Comparison of ENCODE assay signal across 12 cellular contexts in genomic region chr6:11222385-11223277, GRCh38. TPM values are rescaled to one million over a fixed set of nuclear protein-coding genes. Genes with fewer than 3 reads are reported as not detected.
DNase-seq lines count a peak whose midpoint lies in the region; ATAC-seq, FAIRE-seq and TF ChIP-seq lines count a peak whose summit lies in the region.
"Had no signal": no experiment of that assay in that cellular context is flagged by ENCODE, and none has a peak within 500 bp of the region (broad histone marks: within the 10 kb centered on the region; RNA-seq: fewer than 3 reads in every experiment).

No MANE protein-coding gene starts in this region.

- H3K4me3 ChIP-seq in A549: peak overlapping the region; percentile 16; the same call in 1 of the 3 replicates
- H3K4me3 ChIP-seq in ascending aorta: peak overlapping the region; percentile 27 to 30
- H3K4me3 ChIP-seq in mucosa of rectum (ENCODE audit: low read length in 2 of 2): no peak overlapping the region
- H3K4me3 ChIP-seq: adrenal gland had no signal

- H3K36me3 ChIP-seq in ascending aorta (peaks cover 10 to 46% of the 10 kb centered on the region in 2 donors), mucosa of rectum (ENCODE audit: control insufficient read depth in 2 of 2, insufficient read depth in 2 of 2, low read length in 2 of 2) (peaks cover 0 to 5% of the 10 kb centered on the region in 2 donors)
- H3K36me3 ChIP-seq: adrenal gland had no signal

- H3K9ac ChIP-seq in mucosa of rectum (ENCODE audit: low read depth in 1 of 2, low read length in 2 of 2): peak overlapping the region; percentile 21 to 35

- peak overlapping the region; percentile 93 to 94 for H3K27ac ChIP-seq in A549
- H3K27ac ChIP-seq in ascending aorta: peak overlapping the region; percentile 44 to 91
- peak overlapping the region; percentile 32 to 57 for H3K27ac ChIP-seq in mucosa of rectum (ENCODE audit: low read depth in 2 of 2, low read length in 2 of 2)

- TF ChIP-seq POLR2A in A549 (IDR thresholded peaks at IDR 0.05; ENCODE audit: low read length): no peak

- CTCF ChIA-PET in A549 (lab: Yijun Ruan, JAX): interaction anchor here (3.9 kb wide), 1 partner anchor 274 kb away, joined by 16 read pairs; no protein-coding TSS in a partner anchor

- H3K4me1 ChIP-seq in A549 (peaks cover 100% of the 10 kb centered on the region), ascending aorta (peaks cover 38 to 74% of the 10 kb centered on the region in 2 donors), mucosa of rectum (ENCODE audit: control insufficient read depth in 2 of 2, insufficient read depth in 2 of 2, low read length in 2 of 2) (peaks cover 43 to 49% of the 10 kb centered on the region in 2 donors)

- intact Hi-C loops in ascending aorta (cut with DNase I): no loop called here

- H3K27me3 ChIP-seq in ascending aorta (no peaks in the 10 kb centered on the region), mucosa of rectum (ENCODE audit: control insufficient read depth in 2 of 2, insufficient read depth in 2 of 2, low read length in 2 of 2) (no peaks in the 10 kb centered on the region)
- H3K27me3 ChIP-seq: adrenal gland had no signal

- DNase-seq in A549 (ENCODE audit: low read depth in 1 of 2, low spot score in 1 of 2): peak in 1 of 2 experiments; percentile 9
- DNase-seq in ascending aorta (ENCODE audit: low spot score in 2 of 2): no peak
- DNase-seq in stimulated activated CD4-positive, alpha-beta T cell treated with anti-CD3 and anti-CD28 coated beads, Interleukin-4, amount 100 ng/mL, for 4 hours: no peak
- DNase-seq in NCI-H2227 (lab: John Stamatoyannopoulos, UW; ENCODE audit: unreplicated experiment): no peak
- DNase-seq in NCI-H2029 (lab: John Stamatoyannopoulos, UW): no peak
- DNase-seq: adrenal gland, NCI-H2029 treated with DMSO at 0.1 percent for 48 hours, nucleus accumbens had no signal

- no peak for TF ChIP-seq CTCF in A549 (IDR thresholded peaks at IDR 0.05)
- TF ChIP-seq CTCF in ascending aorta (IDR thresholded peaks at IDR 0.05): no peak

- no peak for ATAC-seq in A549
- ATAC-seq in HG02870 (IDR thresholded peaks at IDR 0.05; ENCODE audit: unreplicated experiment): peak; percentile 37
- ATAC-seq in GM18870 (IDR thresholded peaks at IDR 0.05; ENCODE audit: unreplicated experiment): no peak

- 60% methylated on average over 5 of the region's 5 CpGs for WGBS in A549 (ENCODE audit: missing lambda C conversion rate)

- H3K9me3 ChIP-seq in A549: no peaks in the 10 kb centered on the region
- H3K9me3 ChIP-seq in ascending aorta: no peaks in the 10 kb centered on the region
- H3K9me3 ChIP-seq in mucosa of rectum (ENCODE audit: control insufficient read depth in 2 of 2, low read length in 2 of 2): no peaks in the 10 kb centered on the region
- H3K9me3 ChIP-seq: adrenal gland had no signal

- POLR2A ChIA-PET in A549 (lab: Yijun Ruan, JAX): interaction anchor here (0.9 to 1.0 kb wide), 2 partner anchors 10 kb away, joined by 3 read pairs; partner anchors contain the start of gene NEDD9

- peak overlapping the region; percentile 92 for H3K4me2 ChIP-seq in A549

- no peak for TF ChIP-seq RAD21 in A549 (conservative IDR thresholded peaks at IDR 0.05 in 1 of 2, IDR thresholded peaks at IDR 0.05 in 1 of 2)

- TF ChIP-seq EP300 in A549 (IDR thresholded peaks at IDR 0.05): no peak

- FAIRE-seq in A549 (lab: Jason Lieb, UNC): no peak
- FAIRE-seq: urothelium cell line had no signal

TF ChIP-seq in A549, 52 proteins besides CTCF, POLR2A, EP300 and RAD21:
- no peak for TF ChIP-seq MYC (IDR thresholded peaks at IDR 0.05; ENCODE audit: borderline replicate concordance, low read length)
- TF ChIP-seq FOSB (CRISPR knock-in tag; IDR thresholded peaks at IDR 0.05): no peak
- TF ChIP-seq EHF (CRISPR knock-in tag; IDR thresholded peaks at IDR 0.05): no peak
- no peak for TF ChIP-seq ZNF302 (CRISPR knock-in tag; IDR thresholded peaks at IDR 0.05)
- TF ChIP-seq FOXS1 (CRISPR knock-in tag; IDR thresholded peaks at IDR 0.05): no peak
- no peak for TF ChIP-seq MAFK (IDR thresholded peaks at IDR 0.05; ENCODE audit: partially characterized antibody)
- TF ChIP-seq POLR2AphosphoS2 (conservative IDR thresholded peaks at IDR 0.05; ENCODE audit: low read length): peak; percentile 52; the same call in 1 of the 2 replicates
- no peak for TF ChIP-seq PBX3 (IDR thresholded peaks at IDR 0.05)
- TF ChIP-seq HES2 (IDR thresholded peaks at IDR 0.05): no peak
- no peak for TF ChIP-seq CHD4 (IDR thresholded peaks at IDR 0.05; ENCODE audit: borderline replicate concordance)
- TF ChIP-seq JUN (IDR thresholded peaks at IDR 0.05): 0 out of 5 replicates have a peak, but pooled peaks of 1 of the 2 experiments have one; percentile 25

RNA-seq across cellular contexts. Expression of gene NEDD9, which starts 9.8 kb away (rescaled TPM):
- polyA plus RNA-seq in A549 (2011; rRNA removed) (79.6 and 82.5 TPM in 2 replicates), A549 (2017; fragmentation: RNase III; extraction: RNeasy Plus Mini Kit Qiagen cat#74134 plus additional on column Dnase treatment) (43.6 to 47.9 TPM (median 46.7 TPM) in 3 replicates)
- 58.4 and 71.1 TPM in 2 replicates for polyA plus RNA-seq in A549 (2012; cell fraction: cytosol; rRNA removed)
- polyA plus RNA-seq in A549 (2012; cell fraction: nucleus; rRNA removed): 106 and 118 TPM in 2 replicates
- polyA minus RNA-seq in A549 (2011; rRNA and poly(A)+ RNA removed): 212 and 221 TPM in 2 replicates
- 150 TPM for total RNA-seq in ascending aorta

Comparison
In these comparisons a context has a peak if more than half of its experiments do, and no peak if none do; other contexts are left out.
1. H3K4me3 ChIP-seq: peak in A549 (single experiment) and ascending aorta (2 of 2); none in mucosa of rectum (0 of 2).
2. Peak in every context shown above with its lines, with median percentiles within 50 percentile points of each other: H3K27ac ChIP-seq.